In genomic region chr5:73607228-73607627, GRCh38 we compare ENCODE assay signal across 28 cellular contexts.
"Had no signal": no experiment of that assay in that cellular context is flagged by ENCODE, and none has a peak within 500 bp of the region (broad histone marks: within the 10 kb centered on the region; RNA-seq: fewer than 3 reads in every experiment).

No MANE protein-coding gene starts in this region.

- H3K4me1 ChIP-seq: left lung, parathyroid adenoma, spleen, tibial artery had no signal

- H3K27ac Mint-ChIP-seq: mesothelial cell of epicardium; naive B cell; natural killer cell treated with Interleukin-12 subunit alpha and Interleukin-12 subunit beta and Interleukin-15 and Interleukin-18, amount 100 ng/mL, for 72 hours; progenitor cell of endocrine pancreas; type B pancreatic cell had no signal

- H3K36me3 Mint-ChIP-seq: mesothelial cell of epicardium; naive B cell; natural killer cell treated with Interleukin-12 subunit alpha and Interleukin-12 subunit beta and Interleukin-15 and Interleukin-18, amount 100 ng/mL, for 72 hours; type B pancreatic cell had no signal

- H2AFZ ChIP-seq: parathyroid adenoma had no signal

- ATAC-seq: heart right ventricle; left cardiac atrium; left lung; natural killer cell treated with Interleukin-12 subunit alpha and Interleukin-12 subunit beta and Interleukin-15 and Interleukin-18, amount 100 ng/mL, for 72 hours; right lobe of liver had no signal

- H3K27ac ChIP-seq: coronary artery, esophagus squamous epithelium, heart right ventricle, left lung, neutrophil, parathyroid adenoma, right lobe of liver, spleen, testis, tibial artery had no signal

- FAIRE-seq: islet of Langerhans had no signal

- H3K4me1 Mint-ChIP-seq: mesothelial cell of epicardium, naive B cell, neural crest cell had no signal

- H3K79me2 ChIP-seq: parathyroid adenoma had no signal

- H3K9ac ChIP-seq: parathyroid adenoma had no signal

- H3K27me3 Mint-ChIP-seq: type B pancreatic cell had no signal

- H3K9me3 Mint-ChIP-seq: natural killer cell treated with Interleukin-12 subunit alpha and Interleukin-12 subunit beta and Interleukin-15 and Interleukin-18, amount 100 ng/mL, for 72 hours; neural crest cell; type B pancreatic cell had no signal

- H3K9me3 ChIP-seq: esophagus squamous epithelium, mucosa of descending colon, neutrophil, testis, tibial artery had no signal

- H3K27me3 ChIP-seq: esophagus squamous epithelium, left lung, neutrophil, right lobe of liver, testis had no signal

- H3K4me3 ChIP-seq: coronary artery, esophagus squamous epithelium, heart right ventricle, left lung, mucosa of descending colon, right lobe of liver, spleen, testis, tibial artery had no signal

- H3K4me3 Mint-ChIP-seq: mesothelial cell of epicardium; naive B cell; natural killer cell treated with Interleukin-12 subunit alpha and Interleukin-12 subunit beta and Interleukin-15 and Interleukin-18, amount 100 ng/mL, for 72 hours; neural crest cell; type B pancreatic cell had no signal

- DNase-seq: dermis blood vessel endothelial cell; effector memory CD4-positive, alpha-beta T cell; erythroblast; esophagus squamous epithelium; foreskin melanocyte; glutamatergic neuron; heart right ventricle; hippocampal formation; left cardiac atrium; left lung; mesenchymal stem cell; mucosa of descending colon; naive B cell; right lobe of liver; spleen; stimulated activated naive CD4-positive, alpha-beta T cell; substantia nigra; testis; tibial artery had no signal

- H3K36me3 ChIP-seq: esophagus squamous epithelium, heart right ventricle, left lung, neutrophil, right lobe of liver, spleen, tibial artery had no signal
